ENCODE assay signal across 8 cellular contexts in the genomic region with DNA sequence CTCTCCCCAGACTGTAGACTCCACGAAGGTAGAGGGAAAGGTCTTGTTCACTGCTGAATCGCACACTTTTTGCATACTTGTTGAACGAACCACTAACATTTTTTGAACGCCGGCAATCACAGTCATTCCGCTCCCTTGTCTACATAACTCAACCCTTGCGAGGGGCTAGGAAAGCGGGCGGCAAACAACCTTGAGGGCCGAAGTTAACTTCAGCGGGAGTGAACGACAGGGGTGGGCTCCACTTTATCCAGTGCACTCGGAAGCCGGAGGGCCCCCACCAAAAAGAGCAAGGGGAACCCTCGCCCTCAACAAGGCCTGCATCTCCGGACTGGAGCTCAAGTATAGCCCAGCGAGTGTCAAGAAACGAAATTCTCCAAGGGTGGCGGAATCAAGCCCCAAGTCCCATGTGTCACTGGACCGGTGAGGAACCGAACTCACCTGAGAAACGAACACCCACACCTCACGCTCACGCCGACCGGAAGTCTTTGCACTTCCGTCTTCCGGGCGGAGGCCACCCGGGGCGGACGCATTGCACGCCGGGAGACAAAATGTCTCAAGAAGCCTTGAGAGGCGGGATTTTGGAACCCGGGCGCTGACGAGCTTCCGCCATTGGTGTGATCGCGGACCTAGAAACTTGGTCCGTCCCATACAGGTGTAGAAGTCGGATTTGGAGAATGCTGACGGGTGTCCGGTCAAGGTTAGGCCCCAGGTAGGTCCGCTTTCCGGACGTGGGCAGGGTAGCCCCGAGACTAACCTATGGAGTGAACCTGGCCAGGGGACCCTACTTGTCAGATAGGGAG. TPM values are rescaled to one million over a fixed set of nuclear protein-coding genes. Genes with fewer than 3 reads are reported as not detected.
DNase-seq lines count a peak whose midpoint lies in the region; ATAC-seq and TF ChIP-seq lines count a peak whose summit lies in the region.

A gene (minus strand): TSS at position 484 of the 800 bp plus-strand sequence. CDS start 1,644 bp downstream, outside the sequence.

- peaks cover 60% of the 10 kb centered on the region for H3K79me2 ChIP-seq in PC-9 (ENCODE audit: low read depth)

- H3K27ac ChIP-seq in PC-9 (peak within 1 kb of the TSS; percentile 63), muscle layer of colon (ENCODE audit: low read depth, low read length) (peak within 1 kb of the TSS; percentile 70)

- peak within 1 kb of the TSS; percentile 25 for H3K9ac ChIP-seq in muscle layer of colon (ENCODE audit: low read length)

- H4K20me1 ChIP-seq in PC-9 (ENCODE audit: insufficient read depth), result 0 out of 2 replicates have a peak, but pooled peaks cover 19% of the 10 kb centered on the region

- H3K9me2 ChIP-seq in PC-9 (ENCODE audit: insufficient read depth), result no peaks in the 10 kb centered on the region

- H3K27me3 ChIP-seq in PC-9 (ENCODE audit: insufficient read depth, low read depth), result no peaks in the 10 kb centered on the region
- no peaks in the 10 kb centered on the region for H3K27me3 ChIP-seq in muscle layer of colon (ENCODE audit: control insufficient read depth in 1 of 2, insufficient read depth in 2 of 2, low read length in 2 of 2)

- ATAC-seq in GM21515 (IDR thresholded peaks at IDR 0.05; ENCODE audit: unreplicated experiment) (peak; percentile 98), esophagus mucosa (peak; percentile 98)

- H3K9me3 ChIP-seq in PC-9 (ENCODE audit: insufficient read depth, low read depth), result no peaks in the 10 kb centered on the region
- H3K9me3 ChIP-seq in muscle layer of colon (ENCODE audit: low read length), result no peaks in the 10 kb centered on the region

- H3F3A ChIP-seq in PC-9 (ENCODE audit: insufficient read depth, low read depth), result no peaks in the 10 kb centered on the region

- H3K4me2 ChIP-seq in PC-9, result peak within 1 kb of the TSS; percentile 92

- TSS peak; percentile 82 for BruUV-seq in PC-9 (replicated peaks; lab: Mats Ljungman, UMichigan)

- H3K36me3 ChIP-seq in PC-9 (ENCODE audit: low read depth) (peaks cover 19% of the 10 kb centered on the region), muscle layer of colon (ENCODE audit: insufficient read depth, low read length) (peaks cover 20% of the 10 kb centered on the region)

- CTCF ChIA-PET in PC-9 (lab: Charles Lee), result interaction anchor here (0.7 kb wide), 1 partner anchor 39 kb away, joined by 3 read pairs; a partner anchor contains a TSS

- peak within 1 kb of the TSS; percentile 92 for H2AFZ ChIP-seq in PC-9

- intact Hi-C loops in PC-9 (cut with micrococcal nuclease; ENCODE audit: unreplicated experiment), result loop anchor here (2.0 to 10.0 kb wide), 2 partner anchors 38 to 274 kb away; a partner anchor contains a TSS

- no peak for TF ChIP-seq CTCF in PC-9 (conservative IDR thresholded peaks at IDR 0.05)

- DNase-seq in DMS 273 treated with DMSO at 0.1 percent for 48 hours (lab: John Stamatoyannopoulos, UW) (peak; percentile 32), HuH-7.5 (ENCODE audit: low spot score) (peak; percentile 63), PC-9 (peak; percentile 84 to 91)
- DNase-seq in activated T-cell treated with anti-CD3 and anti-CD28 coated beads, Interleukin-2, amount 50 U/mL, for 1 hour, result peak; percentile 86
- DNase-seq in stimulated activated CD8-positive, alpha-beta memory T cell treated with anti-CD3 and anti-CD28 coated beads, Interleukin-7, amount 100 ng/mL, for 1 hour (ENCODE audit: low read depth in 2 of 2), result peak; percentile 69 to 70

- POLR2A ChIA-PET in PC-9 (lab: Charles Lee; ENCODE audit: unreplicated experiment), result interaction anchor here (0.5 to 0.7 kb wide), 5 partner anchors 172 to 1397 kb away, joined by 3 to 4 read pairs (median 3); a partner anchor contains a TSS

- H3K4me3 ChIP-seq in PC-9 (peak within 1 kb of the TSS; percentile 91), muscle layer of colon (ENCODE audit: low read depth in 1 of 2, low read length in 2 of 2) (peak within 1 kb of the TSS; percentile 83 to 100)

- H3K4me1 ChIP-seq in PC-9 (replicated peaks; ENCODE audit: insufficient read depth) (peaks cover 16% of the 10 kb centered on the region), muscle layer of colon (ENCODE audit: insufficient read depth, low read length) (peaks cover 15% of the 10 kb centered on the region)

RNA-seq across cellular contexts. Expression of the gene that starts here (rescaled TPM):
- total RNA-seq in PC-9 (2021) (20.4 and 25.0 TPM in 2 replicates), esophagus mucosa (18.3 TPM)

Comparison
In these comparisons a context has a peak if more than half of its experiments do, and no peak if none do; other contexts are left out.
1. Peak in every context shown above with its lines: DNase-seq, ATAC-seq, H3K4me3 ChIP-seq and H3K27ac ChIP-seq.
2. DNase-seq: peak in every context shown above with its lines; median percentile 88 in PC-9; 86 in activated T-cell treated with anti-CD3 and anti-CD28 coated beads, Interleukin-2, amount 50 U/mL, for 1 hour; 70 in stimulated activated CD8-positive, alpha-beta memory T cell treated with anti-CD3 and anti-CD28 coated beads, Interleukin-7, amount 100 ng/mL, for 1 hour; 63 in HuH-7.5; 32 in DMS 273 treated with DMSO at 0.1 percent for 48 hours.